ENCODE assay signal across 29 cellular contexts in genomic region chr6:149917679-149918078, GRCh38. TPM values are rescaled to one million over a fixed set of nuclear protein-coding genes. Genes with fewer than 3 reads are reported as not detected.
"Had no signal": no experiment of that assay in that cellular context is flagged by ENCODE, and none has a peak within 500 bp of the region (broad histone marks: within the 10 kb centered on the region; RNA-seq: fewer than 3 reads in every experiment).

No MANE protein-coding gene starts in this region.

- H3K4me3 ChIP-seq: gastroesophageal sphincter, hepatocyte, SJCRH30, skin epidermis, testis, transverse colon had no signal

- H3K4me3 Mint-ChIP-seq: activated naive CD4-positive, alpha-beta T cell treated with anti-CD3 and anti-CD28 coated beads, Interleukin-2, amount 50 U/mL, for 24 hours; activated naive CD8-positive, alpha-beta T cell treated with anti-CD3 and anti-CD28 coated beads, Interleukin-2, amount 50 U/mL, for 24 hours; activated T-cell treated with anti-CD3 and anti-CD28 coated beads, Interleukin-2, amount 50 U/mL, for 4 hours; central memory CD8-positive, alpha-beta T cell; natural killer cell treated with Interleukin-12 subunit alpha and Interleukin-12 subunit beta and Interleukin-15 and Interleukin-18, amount 100 ng/mL, for 72 hours; stimulated activated naive B cell treated with anti-CD40 and anti-IgM and Interleukin-4, amounts not matched to agents 10 μg/mL and 1 μg/mL and 100 μg/mL, for 72 hours; T-helper 17 cell had no signal

- H3K36me3 Mint-ChIP-seq: activated naive CD4-positive, alpha-beta T cell treated with anti-CD3 and anti-CD28 coated beads, Interleukin-2, amount 50 U/mL, for 24 hours; natural killer cell treated with Interleukin-12 subunit alpha and Interleukin-12 subunit beta and Interleukin-15 and Interleukin-18, amount 100 ng/mL, for 72 hours; stimulated activated naive B cell treated with anti-CD40 and anti-IgM and Interleukin-4, amounts not matched to agents 10 μg/mL and 1 μg/mL and 100 μg/mL, for 72 hours had no signal

- H3K36me3 ChIP-seq: gastroesophageal sphincter, SJCRH30, transverse colon, WERI-Rb-1 had no signal

- H3K27ac ChIP-seq: gastroesophageal sphincter, hepatocyte, SJCRH30, skin epidermis, testis, transverse colon, WERI-Rb-1 had no signal

- H3K4me1 Mint-ChIP-seq: activated naive CD4-positive, alpha-beta T cell treated with anti-CD3 and anti-CD28 coated beads, Interleukin-2, amount 50 U/mL, for 24 hours had no signal

- H3K27ac Mint-ChIP-seq: activated naive CD4-positive, alpha-beta T cell treated with anti-CD3 and anti-CD28 coated beads, Interleukin-2, amount 50 U/mL, for 24 hours; activated naive CD8-positive, alpha-beta T cell treated with anti-CD3 and anti-CD28 coated beads, Interleukin-2, amount 50 U/mL, for 24 hours; activated T-helper 2 cell treated with anti-CD3 and anti-CD28 coated beads, Interferon-gamma antibody, Interleukin-2, Interleukin-4, amounts not matched to agents 10 μg/mL and 5 μg/mL and 100 μg/mL, durations not matched to agents 14 hours and 24 hours and 36 hours; natural killer cell treated with Interleukin-12 subunit alpha and Interleukin-12 subunit beta and Interleukin-15 and Interleukin-18, amount 100 ng/mL, for 72 hours; stimulated activated naive B cell treated with anti-CD40 and anti-IgM and Interleukin-4, amounts not matched to agents 10 μg/mL and 1 μg/mL and 100 μg/mL, for 72 hours; T-helper 17 cell had no signal

- H3K4me1 ChIP-seq: SJCRH30 had no signal

- H3K27me3 ChIP-seq: gastroesophageal sphincter, testis had no signal

- H3K9me3 Mint-ChIP-seq: activated naive CD4-positive, alpha-beta T cell treated with anti-CD3 and anti-CD28 coated beads, Interleukin-2, amount 50 U/mL, for 24 hours; activated naive CD8-positive, alpha-beta T cell treated with anti-CD3 and anti-CD28 coated beads, Interleukin-2, amount 50 U/mL, for 24 hours; activated T-cell treated with anti-CD3 and anti-CD28 coated beads, Interleukin-2, amount 50 U/mL, for 4 hours; activated T-helper 2 cell treated with anti-CD3 and anti-CD28 coated beads, Interferon-gamma antibody, Interleukin-2, Interleukin-4, amounts not matched to agents 10 μg/mL and 5 μg/mL and 100 μg/mL, durations not matched to agents 14 hours and 24 hours and 36 hours; central memory CD8-positive, alpha-beta T cell; natural killer cell treated with Interleukin-12 subunit alpha and Interleukin-12 subunit beta and Interleukin-15 and Interleukin-18, amount 100 ng/mL, for 72 hours; stimulated activated naive B cell treated with anti-CD40 and anti-IgM and Interleukin-4, amounts not matched to agents 10 μg/mL and 1 μg/mL and 100 μg/mL, for 72 hours had no signal

- DNase-seq: activated CD4-positive, alpha-beta T cell treated with anti-CD3 and anti-CD28 coated beads for 1 hour; activated CD4-positive, alpha-beta T cell treated with anti-CD3 and anti-CD28 coated beads, Interleukin-2, amount 50 U/mL, for 1 hour; activated CD8-positive, alpha-beta memory T cell treated with anti-CD3 and anti-CD28 coated beads, Interleukin-2, amount 50 U/mL, for 48 hours; activated naive CD8-positive, alpha-beta T cell treated with anti-CD3 and anti-CD28 coated beads, Interleukin-2, amount 50 U/mL, for 24 hours; activated T-cell treated with anti-CD3 and anti-CD28 coated beads, Interleukin-2, amount 50 U/mL, for 4 hours; amygdala; dermis blood vessel endothelial cell; effector CD4-positive, alpha-beta T cell; left colon; SJCRH30; stimulated activated CD4-positive, alpha-beta T cell treated with anti-CD3 and anti-CD28 coated beads, Interleukin-4, amount 100 ng/mL, for 4 hours; stimulated activated naive B cell treated with anti-CD40 and anti-IgM and Interleukin-4, amounts not matched to agents 10 μg/mL and 1 μg/mL and 100 μg/mL, for 72 hours; T-helper 17 cell; T1000; transverse colon had no signal

- ATAC-seq: activated naive CD8-positive, alpha-beta T cell treated with anti-CD3 and anti-CD28 coated beads, Interleukin-2, amount 50 U/mL, for 24 hours; activated T-cell treated with anti-CD3 and anti-CD28 coated beads, Interleukin-2, amount 50 U/mL, for 4 hours; gastroesophageal sphincter; left colon; natural killer cell treated with Interleukin-12 subunit alpha and Interleukin-12 subunit beta and Interleukin-15 and Interleukin-18, amount 100 ng/mL, for 72 hours; sciatic nerve; SK-N-SH treated with all-trans-retinoic acid at 6 μM for 48 hours; T-helper 17 cell had no signal

- H3K9me3 ChIP-seq: gastroesophageal sphincter, SJCRH30, testis, transverse colon had no signal

RNA-seq across cellular contexts. Expression of gene RAET1G, which starts 5.2 kb away (rescaled TPM):
- total RNA-seq: activated CD8-positive, alpha-beta memory T cell treated with anti-CD3 and anti-CD28 coated beads for 36 hours; activated T-cell treated with anti-CD3 and anti-CD28 coated beads, Interleukin-2, amount 50 U/mL, for 4 hours; activated T-helper 2 cell treated with anti-CD3 and anti-CD28 coated beads, Interferon-gamma antibody, Interleukin-2, Interleukin-4, amounts not matched to agents 10 μg/mL and 5 μg/mL and 100 μg/mL, durations not matched to agents 14 hours and 24 hours and 36 hours; dermis blood vessel endothelial cell; epithelial cell of proximal tubule; left colon; mononuclear cell; SJCRH30; T-helper 17 cell; testis; transverse colon had no signal

RNA-seq across cellular contexts. Expression of gene RAET1E, which starts 19.8 kb away (rescaled TPM):
- total RNA-seq: activated CD8-positive, alpha-beta memory T cell treated with anti-CD3 and anti-CD28 coated beads for 36 hours; activated T-cell treated with anti-CD3 and anti-CD28 coated beads, Interleukin-2, amount 50 U/mL, for 4 hours; activated T-helper 2 cell treated with anti-CD3 and anti-CD28 coated beads, Interferon-gamma antibody, Interleukin-2, Interleukin-4, amounts not matched to agents 10 μg/mL and 5 μg/mL and 100 μg/mL, durations not matched to agents 14 hours and 24 hours and 36 hours; dermis blood vessel endothelial cell; epithelial cell of proximal tubule; hepatocyte; mononuclear cell; natural killer cell treated with Interleukin-12 subunit alpha and Interleukin-12 subunit beta and Interleukin-15 and Interleukin-18, amount 100 ng/mL, for 72 hours; SJCRH30; transverse colon had no signal
- polyA plus RNA-seq: hepatocyte had no signal

RNA-seq across cellular contexts. Expression of gene ULBP2, which starts 24.1 kb away (rescaled TPM):
- total RNA-seq: transverse colon had no signal

RNA-seq across cellular contexts. Expression of gene ULBP1, which starts 46.1 kb away (rescaled TPM):
- total RNA-seq: sciatic nerve, transverse colon had no signal
